In the genomic region with DNA sequence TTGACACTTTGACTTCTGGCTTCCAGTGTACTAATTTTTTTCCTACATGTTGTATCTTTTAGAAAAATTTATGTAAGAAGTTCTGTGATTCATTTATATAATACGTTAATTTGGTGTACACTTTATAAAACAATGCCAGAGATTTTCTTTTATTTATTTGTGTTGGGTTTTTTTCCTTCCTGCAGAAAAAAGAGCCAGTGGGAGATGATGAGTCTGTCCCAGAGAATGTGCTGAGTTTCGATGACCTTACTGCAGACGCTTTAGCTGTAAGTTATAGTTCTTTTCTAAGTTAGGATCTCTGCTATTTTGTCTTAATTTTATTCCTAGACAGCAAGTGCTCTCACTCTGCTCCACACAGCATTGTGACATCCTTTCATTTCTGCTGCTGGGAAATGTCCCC, we compare ENCODE assay signal across 1 cellular context.
TF ChIP-seq lines count a peak whose summit lies in the region.

No MANE protein-coding gene starts in this region.

TF ChIP-seq in IMR-90, 13 proteins besides CTCF, POLR2A, EP300 and RAD21:
- TF ChIP-seq BHLHE40 (IDR thresholded peaks at IDR 0.05; ENCODE audit: low read depth, low read length) (no peak), MAFK (IDR thresholded peaks at IDR 0.05; ENCODE audit: low read depth, low read length) (peak; percentile 75), MXI1 (IDR thresholded peaks at IDR 0.05; ENCODE audit: borderline replicate concordance, low read depth, low read length) (no peak), RCOR1 (IDR thresholded peaks at IDR 0.05; ENCODE audit: insufficient replicate concordance, low read length) (no peak), NFE2L2 (IDR thresholded peaks at IDR 0.05; ENCODE audit: low read depth, low read length) (peak; percentile 43), CEBPB (IDR thresholded peaks at IDR 0.05; ENCODE audit: low read depth, low read length) (no peak)
- TF ChIP-seq, protein P1, sequence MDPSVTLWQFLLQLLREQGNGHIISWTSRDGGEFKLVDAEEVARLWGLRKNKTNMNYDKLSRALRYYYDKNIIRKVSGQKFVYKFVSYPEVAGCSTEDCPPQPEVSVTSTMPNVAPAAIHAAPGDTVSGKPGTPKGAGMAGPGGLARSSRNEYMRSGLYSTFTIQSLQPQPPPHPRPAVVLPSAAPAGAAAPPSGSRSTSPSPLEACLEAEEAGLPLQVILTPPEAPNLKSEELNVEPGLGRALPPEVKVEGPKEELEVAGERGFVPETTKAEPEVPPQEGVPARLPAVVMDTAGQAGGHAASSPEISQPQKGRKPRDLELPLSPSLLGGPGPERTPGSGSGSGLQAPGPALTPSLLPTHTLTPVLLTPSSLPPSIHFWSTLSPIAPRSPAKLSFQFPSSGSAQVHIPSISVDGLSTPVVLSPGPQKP (IDR thresholded peaks at IDR 0.05; ENCODE audit: borderline replicate concordance, low read depth, low read length), result no peak
TF ChIP-seq in IMR-90: peak in this region for 2.
